ENCODE assay signal across 13 cellular contexts in the genomic region with DNA sequence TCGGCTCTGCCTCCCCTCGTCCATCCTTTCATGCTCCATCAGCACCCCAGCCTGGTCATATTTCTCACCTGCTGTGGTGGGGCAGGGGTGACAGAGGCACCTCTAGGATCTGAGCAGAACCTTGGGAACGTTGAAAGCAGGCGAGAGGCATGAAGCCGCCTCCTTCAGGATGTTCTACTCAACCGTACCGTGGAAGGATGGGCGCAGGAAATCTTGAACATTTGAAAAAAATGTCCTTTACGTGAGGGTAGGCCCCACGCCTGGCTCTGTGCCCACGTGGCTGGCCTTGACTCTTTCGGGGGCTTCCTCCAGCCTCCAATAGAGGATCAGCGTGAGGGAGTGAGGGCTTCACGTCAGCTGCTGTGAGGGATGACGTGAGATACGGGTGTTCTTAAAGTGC.
DNase-seq lines count a peak whose midpoint lies in the region; ATAC-seq and TF ChIP-seq lines count a peak whose summit lies in the region.
"Had no signal": no experiment of that assay in that cellular context is flagged by ENCODE, and none has a peak within 500 bp of the region (broad histone marks: within the 10 kb centered on the region; RNA-seq: fewer than 3 reads in every experiment).

No MANE protein-coding gene starts in this region.

- TF ChIP-seq POLR2A in esophagus muscularis mucosa (IDR thresholded peaks at IDR 0.05; ENCODE audit: low read depth), result no peak

- no peak overlapping the region for H3K27ac Mint-ChIP-seq in activated CD8-positive, alpha-beta memory T cell treated with anti-CD3 and anti-CD28 coated beads, Interleukin-2, amount 10 ng/mL, durations not matched to agents 7 days and 5 days

- H2BK15ac ChIP-seq in mesendoderm (replicated peaks; ENCODE audit: low read depth), result no peak overlapping the region

- CTCF ChIA-PET in activated CD8-positive, alpha-beta memory T cell treated with anti-CD3 and anti-CD28 coated beads, Interleukin-2, amount 10 ng/mL, durations not matched to agents 7 days and 5 days (lab: Charles Lee), result no interaction called here
- CTCF ChIA-PET in RWPE1 (lab: Yijun Ruan, JAX), result no interaction called here

- no peak overlapping the region for H3K18ac ChIP-seq in mesendoderm (ENCODE audit: low read length)

- DNase-seq in activated CD8-positive, alpha-beta memory T cell treated with anti-CD3 and anti-CD28 coated beads, Interleukin-2, amount 10 ng/mL, durations not matched to agents 7 days and 5 days, result peak; percentile 23
- no peak for DNase-seq in activated CD8-positive, alpha-beta memory T cell treated with anti-CD3 and anti-CD28 coated beads, Interleukin-2, amount 50 U/mL, for 48 hours
- DNase-seq in esophagus muscularis mucosa (ENCODE audit: extremely low spot score), result peak; percentile 45
- peak; percentile 57 for DNase-seq in osteoblast (ENCODE audit: insufficient read length, low spot score, missing footprints)
- DNase-seq in RWPE1 (ENCODE audit: low spot score), result no peak
- no peak for DNase-seq in putamen (ENCODE audit: low spot score)
- no peak for DNase-seq in mesendoderm
- DNase-seq: CD8-positive, alpha-beta memory T cell; DMS53; GF-D8; GM23248; IMR-90 had no signal

- H2AK5ac ChIP-seq in mesendoderm (ENCODE audit: low read length), result no peak overlapping the region

- no peak overlapping the region for H3K4ac ChIP-seq in mesendoderm (ENCODE audit: low read depth, low read length)

- no peak overlapping the region for H3K56ac ChIP-seq in mesendoderm (ENCODE audit: low read length)

- no peaks in the 10 kb centered on the region for H3K9me3 Mint-ChIP-seq in activated CD8-positive, alpha-beta memory T cell treated with anti-CD3 and anti-CD28 coated beads, Interleukin-2, amount 10 ng/mL, durations not matched to agents 7 days and 5 days (ENCODE audit: low read depth)
- H3K9me3 Mint-ChIP-seq: CD8-positive, alpha-beta memory T cell had no signal

- H4K5ac ChIP-seq in mesendoderm (ENCODE audit: low read length), result no peak overlapping the region

- intact Hi-C loops in esophagus muscularis mucosa (cut with DNase I), result no loop called here

- no peak overlapping the region for H3K4me3 Mint-ChIP-seq in activated CD8-positive, alpha-beta memory T cell treated with anti-CD3 and anti-CD28 coated beads, Interleukin-2, amount 10 ng/mL, durations not matched to agents 7 days and 5 days
- H3K4me3 Mint-ChIP-seq: CD8-positive, alpha-beta memory T cell had no signal

- H3K4me1 ChIP-seq in esophagus muscularis mucosa (no peaks in the 10 kb centered on the region), osteoblast (ENCODE audit: insufficient read depth, low read length) (no peaks in the 10 kb centered on the region), mesendoderm (ENCODE audit: control insufficient read depth, low read depth, low read length) (no peaks in the 10 kb centered on the region)

- H3K79me1 ChIP-seq in mesendoderm (ENCODE audit: low read length), result peaks cover 1% of the 10 kb centered on the region

- H2AFZ ChIP-seq in osteoblast (ENCODE audit: low read length), result no peak overlapping the region
- H2AFZ ChIP-seq: GM23248 had no signal

- no peak for TF ChIP-seq EP300 in esophagus muscularis mucosa (IDR thresholded peaks at IDR 0.05)

- H3K4me2 ChIP-seq in osteoblast (ENCODE audit: insufficient read depth, low read length) (no peak overlapping the region), mesendoderm (ENCODE audit: low read length) (no peak overlapping the region)

- POLR2A ChIA-PET in RWPE1 (lab: Yijun Ruan, JAX; ENCODE audit: low non-redundant PET), result no interaction called here

- H3K9ac ChIP-seq in mesendoderm (ENCODE audit: low read length), result no peak overlapping the region
- H3K9ac ChIP-seq: GM23248 had no signal

- no peaks in the 10 kb centered on the region for H3K27me3 ChIP-seq in esophagus muscularis mucosa
- H3K27me3 ChIP-seq in osteoblast (ENCODE audit: insufficient read depth, low read length), result no peaks in the 10 kb centered on the region
- no peaks in the 10 kb centered on the region for H3K27me3 ChIP-seq in mesendoderm (ENCODE audit: insufficient read depth, low read length, poor library complexity)

- no peaks in the 10 kb centered on the region for H3K9me3 ChIP-seq in esophagus muscularis mucosa
- no peaks in the 10 kb centered on the region for H3K9me3 ChIP-seq in osteoblast (ENCODE audit: low read depth, low read length)

- peaks cover 7% of the 10 kb centered on the region for H3K4me1 Mint-ChIP-seq in activated CD8-positive, alpha-beta memory T cell treated with anti-CD3 and anti-CD28 coated beads, Interleukin-2, amount 10 ng/mL, durations not matched to agents 7 days and 5 days

- no peak overlapping the region for H3K23ac ChIP-seq in mesendoderm (ENCODE audit: low read length)

- TF ChIP-seq CTCF in esophagus muscularis mucosa (IDR thresholded peaks at IDR 0.05) (no peak), osteoblast (IDR thresholded peaks at IDR 0.05; ENCODE audit: extremely low read depth, low read depth, low read length) (no peak), RWPE1 (conservative IDR thresholded peaks at IDR 0.05; ENCODE audit: low read depth) (no peak)

- H3K79me2 ChIP-seq in osteoblast (ENCODE audit: insufficient read depth, low read length) (peaks cover 42% of the 10 kb centered on the region), mesendoderm (ENCODE audit: control insufficient read depth, insufficient read depth, low read length) (no peaks in the 10 kb centered on the region)

- no peak overlapping the region for H4K8ac ChIP-seq in mesendoderm (ENCODE audit: low read depth, low read length)

- no peak overlapping the region for H2BK5ac ChIP-seq in mesendoderm (ENCODE audit: low read length)

- H3K36me3 Mint-ChIP-seq in activated CD8-positive, alpha-beta memory T cell treated with anti-CD3 and anti-CD28 coated beads, Interleukin-2, amount 10 ng/mL, durations not matched to agents 7 days and 5 days, result peaks cover 8% of the 10 kb centered on the region

- H3K27me3 Mint-ChIP-seq in activated CD8-positive, alpha-beta memory T cell treated with anti-CD3 and anti-CD28 coated beads, Interleukin-2, amount 10 ng/mL, durations not matched to agents 7 days and 5 days, result no peaks in the 10 kb centered on the region
- H3K27me3 Mint-ChIP-seq: CD8-positive, alpha-beta memory T cell had no signal

- peaks cover 34% of the 10 kb centered on the region for H4K20me1 ChIP-seq in osteoblast (ENCODE audit: insufficient read depth, low read length)

- ATAC-seq in activated CD8-positive, alpha-beta memory T cell treated with anti-CD3 and anti-CD28 coated beads, Interleukin-2, amount 10 ng/mL, durations not matched to agents 7 days and 5 days, result no peak

- H3K27ac ChIP-seq in esophagus muscularis mucosa (replicated peaks in 1 of 4) (no peak overlapping the region), osteoblast (ENCODE audit: low read depth, low read length) (no peak overlapping the region), RWPE1 (no peak overlapping the region), mesendoderm (ENCODE audit: low read depth, low read length) (no peak overlapping the region)
- H3K27ac ChIP-seq: 22Rv1, GM23248 had no signal

- H3K4me3 ChIP-seq in esophagus muscularis mucosa (no peak overlapping the region), osteoblast (ENCODE audit: insufficient read depth, low read length) (no peak overlapping the region), mesendoderm (ENCODE audit: low read length) (no peak overlapping the region)
- H3K4me3 ChIP-seq: GM23248 had no signal

- WGBS in esophagus muscularis mucosa, result 96% methylated on average over 16 of the region's 16 CpGs
- no CpG with 5 or more reads among the region's 16 CpGs for WGBS in mesendoderm (ENCODE audit: extremely low coverage, insufficient coverage, low lambda C conversion rate)

- H2BK120ac ChIP-seq in mesendoderm (ENCODE audit: low read depth, low read length), result no peak overlapping the region

- H3K36me3 ChIP-seq in esophagus muscularis mucosa, result peaks cover 0 to 24% (median 3%) of the 10 kb centered on the region in 4 donors
- H3K36me3 ChIP-seq in osteoblast (ENCODE audit: insufficient read depth, low read length), result peaks cover 4% of the 10 kb centered on the region
- no peaks in the 10 kb centered on the region for H3K36me3 ChIP-seq in mesendoderm (ENCODE audit: control insufficient read depth, insufficient read depth, low read length)

Comparison
In these comparisons a context has a peak if more than half of its experiments do, and no peak if none do; other contexts are left out.
1. DNase-seq: peak in activated CD8-positive, alpha-beta memory T cell treated with anti-CD3 and anti-CD28 coated beads, Interleukin-2, amount 10 ng/mL, durations not matched to agents 7 days and 5 days (single experiment), esophagus muscularis mucosa (single experiment) and osteoblast (single experiment); none in activated CD8-positive, alpha-beta memory T cell treated with anti-CD3 and anti-CD28 coated beads, Interleukin-2, amount 50 U/mL, for 48 hours (single experiment), RWPE1 (single experiment), putamen (single experiment) and mesendoderm (single experiment).